In genomic region chr12:99686142-99686541, GRCh38 we compare ENCODE assay signal across 34 cellular contexts. TPM values are rescaled to one million over a fixed set of nuclear protein-coding genes. Genes with fewer than 3 reads are reported as not detected.
"Had no signal": no experiment of that assay in that cellular context is flagged by ENCODE, and none has a peak within 500 bp of the region (broad histone marks: within the 10 kb centered on the region; RNA-seq: fewer than 3 reads in every experiment).

No MANE protein-coding gene starts in this region.

- H3K27me3 Mint-ChIP-seq: activated CD4-positive, alpha-beta memory T cell treated with anti-CD3 and anti-CD28 coated beads, Interleukin-2, amount 10 ng/mL, durations not matched to agents 7 days and 5 days; activated naive CD4-positive, alpha-beta T cell treated with anti-CD3 and anti-CD28 coated beads, Interleukin-2, amount 50 U/mL, for 24 hours; activated naive CD8-positive, alpha-beta T cell treated with anti-CD3 and anti-CD28 coated beads, Interleukin-2, amount 10 ng/mL, durations not matched to agents 7 days and 5 days; activated T-helper 17 cell treated with anti-CD3 and anti-CD28 coated beads, Interleukin-2, amount 50 U/mL, for 72 hours; central memory CD8-positive, alpha-beta T cell had no signal

- H3K27me3 ChIP-seq: ascending aorta, cardiac muscle cell, MG63, SJCRH30 had no signal

- H3K4me3 Mint-ChIP-seq: activated CD4-positive, alpha-beta memory T cell treated with anti-CD3 and anti-CD28 coated beads, Interleukin-2, amount 10 ng/mL, durations not matched to agents 7 days and 5 days; activated naive CD4-positive, alpha-beta T cell treated with anti-CD3 and anti-CD28 coated beads, Interleukin-2, amount 50 U/mL, for 24 hours; activated naive CD8-positive, alpha-beta T cell treated with anti-CD3 and anti-CD28 coated beads, Interleukin-2, amount 10 ng/mL, durations not matched to agents 7 days and 5 days; activated T-cell treated with anti-CD3 and anti-CD28 coated beads, Interleukin-2, amount 50 U/mL, for 72 hours; activated T-helper 17 cell treated with anti-CD3 and anti-CD28 coated beads, Interleukin-2, amount 50 U/mL, for 72 hours; central memory CD8-positive, alpha-beta T cell had no signal

- DNase-seq: activated CD4-positive, alpha-beta memory T cell treated with anti-CD3 and anti-CD28 coated beads, Interleukin-2, amount 10 ng/mL, durations not matched to agents 7 days and 5 days; activated CD4-positive, alpha-beta T cell treated with anti-CD3 and anti-CD28 coated beads for 1 hour; activated CD4-positive, alpha-beta T cell treated with anti-CD3 and anti-CD28 coated beads for 48 hours; activated CD4-positive, CD25-positive, alpha-beta regulatory T cell; activated CD8-positive, alpha-beta memory T cell treated with anti-CD3 and anti-CD28 coated beads for 24 hours; activated effector memory CD4-positive, alpha-beta T cell treated with anti-CD3 and anti-CD28 coated beads, Interleukin-2, amount 50 U/mL, for 16 hours; activated naive CD4-positive, alpha-beta T cell treated with Interleukin-2 at 50 U/mL for 16 hours; activated naive CD8-positive, alpha-beta T cell treated with anti-CD3 and anti-CD28 coated beads, Interleukin-2, amount 10 ng/mL, durations not matched to agents 7 days and 5 days; activated T-cell treated with anti-CD3 and anti-CD28 coated beads, Interleukin-2, amount 50 U/mL, for 1 hour; activated T-cell treated with anti-CD3 and anti-CD28 coated beads, Interleukin-2, amount 50 U/mL, for 72 hours; amygdala; MG63; NCI-H1092; NCI-H146; NCI-H1930; NCI-H2081 treated with DMSO at 0.1 percent for 48 hours; NCI-H226; NCI-H446 treated with DMSO at 0.1 percent for 48 hours; NCI-H524; SHP77; SJCRH30; T1000; WERI-Rb-1 had no signal

- H3K27ac Mint-ChIP-seq: activated CD4-positive, alpha-beta memory T cell treated with anti-CD3 and anti-CD28 coated beads, Interleukin-2, amount 10 ng/mL, durations not matched to agents 7 days and 5 days; activated naive CD4-positive, alpha-beta T cell treated with anti-CD3 and anti-CD28 coated beads, Interleukin-2, amount 50 U/mL, for 24 hours; activated naive CD8-positive, alpha-beta T cell treated with anti-CD3 and anti-CD28 coated beads, Interleukin-2, amount 10 ng/mL, durations not matched to agents 7 days and 5 days; activated T-cell treated with anti-CD3 and anti-CD28 coated beads, Interleukin-2, amount 50 U/mL, for 72 hours; activated T-helper 17 cell treated with anti-CD3 and anti-CD28 coated beads, Interleukin-2, amount 50 U/mL, for 72 hours had no signal

- H3K36me3 Mint-ChIP-seq: activated naive CD4-positive, alpha-beta T cell treated with anti-CD3 and anti-CD28 coated beads, Interleukin-2, amount 50 U/mL, for 24 hours; activated naive CD8-positive, alpha-beta T cell treated with anti-CD3 and anti-CD28 coated beads, Interleukin-2, amount 10 ng/mL, durations not matched to agents 7 days and 5 days had no signal

- H3K27ac ChIP-seq: ascending aorta, cardiac muscle cell, SJCRH30, SK-N-MC, WERI-Rb-1 had no signal

- H3K4me1 Mint-ChIP-seq: activated CD4-positive, alpha-beta memory T cell treated with anti-CD3 and anti-CD28 coated beads, Interleukin-2, amount 10 ng/mL, durations not matched to agents 7 days and 5 days; activated naive CD4-positive, alpha-beta T cell treated with anti-CD3 and anti-CD28 coated beads, Interleukin-2, amount 50 U/mL, for 24 hours; activated naive CD8-positive, alpha-beta T cell treated with anti-CD3 and anti-CD28 coated beads, Interleukin-2, amount 10 ng/mL, durations not matched to agents 7 days and 5 days; activated T-helper 17 cell treated with anti-CD3 and anti-CD28 coated beads, Interleukin-2, amount 50 U/mL, for 72 hours; central memory CD8-positive, alpha-beta T cell had no signal

- H3K36me3 ChIP-seq: ascending aorta, cardiac muscle cell, MG63, SJCRH30, WERI-Rb-1 had no signal

- ATAC-seq: activated T-cell treated with anti-CD3 and anti-CD28 coated beads, Interleukin-2, amount 50 U/mL, for 72 hours; activated T-helper 17 cell treated with anti-CD3 and anti-CD28 coated beads, Interleukin-2, amount 50 U/mL, for 72 hours; Panc1 had no signal

- H3K4me1 ChIP-seq: ascending aorta, SJCRH30 had no signal

- H3K9me3 ChIP-seq: MG63, SJCRH30 had no signal

- H3K4me3 ChIP-seq: ascending aorta, cardiac muscle cell, MG63, SJCRH30, SK-N-MC had no signal

RNA-seq across cellular contexts. Expression of gene GARIN6, which starts 38.6 kb away (rescaled TPM):
- total RNA-seq: activated CD4-positive, alpha-beta memory T cell treated with anti-CD3 and anti-CD28 coated beads, Interleukin-2, amount 10 ng/mL, durations not matched to agents 7 days and 5 days; activated naive CD8-positive, alpha-beta T cell treated with anti-CD3 and anti-CD28 coated beads, Interleukin-2, amount 10 ng/mL, durations not matched to agents 7 days and 5 days; activated T-cell treated with anti-CD3 and anti-CD28 coated beads, Interleukin-2, amount 50 U/mL, for 72 hours; activated T-helper 17 cell treated with anti-CD3 and anti-CD28 coated beads, Interleukin-2, amount 50 U/mL, for 72 hours; ascending aorta; cardiac muscle cell; RPMI7951; SJCRH30; T-helper 1 cell treated with Interleukin-12 subunit alpha and Interleukin-12 subunit beta and Interleukin-4 antibody, amounts not matched to agents 30 ng/mL and 1 ng/mL, for 36 hours; T-helper 2 cell treated with Interferon-gamma antibody and Interleukin-4, amounts not matched to agents 100 ng/mL and 5 ng/mL, for 36 hours had no signal
- polyA plus RNA-seq: adipose tissue, cardiac muscle cell had no signal
